8 cellular contexts compared by ENCODE assay signal in the genomic region with DNA sequence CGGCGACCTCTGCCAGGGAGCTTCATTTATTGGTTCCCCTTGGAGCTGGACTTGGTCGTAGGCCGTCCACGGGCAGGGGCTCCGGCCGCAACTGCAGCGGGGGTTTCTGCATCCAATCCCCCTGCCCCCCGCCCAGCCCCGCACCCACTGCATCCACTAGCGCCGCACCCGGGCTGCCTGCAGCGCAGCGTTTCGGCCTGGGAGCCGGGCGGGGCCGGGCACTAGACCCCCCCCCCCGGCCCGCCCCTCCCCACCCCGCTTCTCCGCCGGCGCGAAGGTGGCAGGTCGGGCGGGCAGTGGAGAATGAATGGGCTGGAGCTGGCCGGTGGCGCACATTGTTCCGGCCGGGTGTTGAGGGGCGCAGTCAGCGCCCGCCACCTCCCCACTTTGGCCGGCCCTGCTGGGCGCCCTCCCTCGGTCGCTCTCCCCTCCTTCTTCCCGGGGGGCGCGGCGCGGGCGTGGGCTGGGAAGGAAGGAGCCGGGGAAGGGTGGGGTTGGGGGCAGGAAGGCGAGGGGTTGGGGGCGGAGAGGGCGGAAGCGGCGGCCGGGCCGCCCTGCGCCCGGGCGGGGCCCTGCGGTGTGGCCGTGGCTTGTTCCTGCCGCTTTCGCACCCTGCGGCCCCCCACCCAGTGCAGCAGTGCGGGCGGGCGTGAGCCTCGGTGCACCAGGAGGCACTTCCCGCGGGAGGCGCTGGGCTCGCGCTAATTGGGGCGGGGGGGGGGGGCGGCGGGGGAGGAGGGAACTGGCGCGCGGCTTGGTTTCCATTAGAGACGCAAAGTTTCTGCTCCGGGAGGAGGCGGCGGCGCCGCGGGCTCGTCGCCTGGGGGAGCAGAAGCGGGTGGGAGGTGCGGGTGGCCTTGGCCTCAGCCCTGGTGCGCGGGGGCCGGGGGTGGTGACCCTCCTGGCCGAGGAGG. TPM values are rescaled to one million over a fixed set of nuclear protein-coding genes. Genes with fewer than 3 reads are reported as not detected.
DNase-seq lines count a peak whose midpoint lies in the region; ATAC-seq and TF ChIP-seq lines count a peak whose summit lies in the region.

No MANE protein-coding gene starts in this region.

- ATAC-seq in GM18873 (IDR thresholded peaks at IDR 0.05; ENCODE audit: low FRiP score, unreplicated experiment) (peak; percentile 6), HG03196 (IDR thresholded peaks at IDR 0.05; ENCODE audit: unreplicated experiment) (peak; percentile 35), gastroesophageal sphincter (peak; percentile 40)

- H3K36me3 ChIP-seq in gastroesophageal sphincter (peaks cover 0 to 25% of the 10 kb centered on the region in 2 donors), thymus (ENCODE audit: control insufficient read depth, insufficient read depth) (peaks cover 19% of the 10 kb centered on the region)

- H3K9me3 ChIP-seq in gastroesophageal sphincter (no peaks in the 10 kb centered on the region), thymus (ENCODE audit: control insufficient read depth) (no peaks in the 10 kb centered on the region)

- H3K4me1 ChIP-seq in gastroesophageal sphincter (peaks cover 19 to 50% (median 24%) of the 10 kb centered on the region in 3 donors), thymus (ENCODE audit: control insufficient read depth, insufficient read depth, low read length) (peaks cover 9% of the 10 kb centered on the region)

- H3K27me3 ChIP-seq in gastroesophageal sphincter = no peaks in the 10 kb centered on the region
- H3K27me3 ChIP-seq in thymus (ENCODE audit: control insufficient read depth, insufficient read depth) = no peaks in the 10 kb centered on the region

- 0% methylated on average over 1 to 8 of the region's 91 CpGs for WGBS in gastroesophageal sphincter (ENCODE audit: low coverage in 1 of 2), 2 donors
- WGBS in thymus = under 1% methylated on average over 91 of the region's 91 CpGs

- POLR2A ChIA-PET in RWPE1 (lab: Yijun Ruan, JAX; ENCODE audit: low non-redundant PET) = interaction anchor here (0.7 to 1.9 kb wide), 5 partner anchors 8 to 355 kb away, joined by 3 to 6 read pairs (median 3); no protein-coding TSS in a partner anchor

- no peak for DNase-seq in AG09309 (ENCODE audit: low read depth)
- peak; percentile 70 for DNase-seq in RWPE1 (ENCODE audit: low spot score)
- DNase-seq in activated gamma-delta T cell treated with Interleukin-2 at 50 U/mL for 16 hours = peak; percentile 67
- peak in 44 of 56 donors; percentile 37 to 81 (median 60) for DNase-seq in nucleus accumbens (lab: John Stamatoyannopoulos, UW)

- CTCF ChIA-PET in RWPE1 (lab: Yijun Ruan, JAX) = interaction anchor here (0.6 kb wide), 2 partner anchors 91 to 999 kb away, joined by 3 to 4 read pairs; no protein-coding TSS in a partner anchor

- TF ChIP-seq POLR2A in gastroesophageal sphincter (IDR thresholded peaks at IDR 0.05) = peak; percentile 15 to 31

- TF ChIP-seq CTCF in AG09309 (IDR thresholded peaks at IDR 0.05; ENCODE audit: control insufficient read depth, insufficient read depth, low read depth, low read length, missing control alignments) (no peak), RWPE1 (conservative IDR thresholded peaks at IDR 0.05; ENCODE audit: low read depth) (no peak), gastroesophageal sphincter (IDR thresholded peaks at IDR 0.05) (peak in 1 of 4 experiments; percentile 30)

- TF ChIP-seq EP300 in gastroesophageal sphincter (IDR thresholded peaks at IDR 0.05) = no peak

- H3K4me3 ChIP-seq in AG09309 (ENCODE audit: control insufficient read depth, low read depth, low read length) (peak overlapping the region; percentile 68), gastroesophageal sphincter (peak overlapping the region; percentile 91 to 97), thymus (ENCODE audit: low read length) (peak overlapping the region; percentile 93)

- peak overlapping the region; percentile 88 for H3K27ac ChIP-seq in RWPE1
- H3K27ac ChIP-seq in gastroesophageal sphincter = peak overlapping the region; percentile 91 to 99 (median 94)
- peak overlapping the region; percentile 97 for H3K27ac ChIP-seq in thymus (ENCODE audit: low read depth)

RNA-seq across cellular contexts. Expression of gene CALM1, which starts 0.8 kb away (rescaled TPM):
- 100 to 1,000 TPM; 425 to 902 (median 829) TPM for total RNA-seq in gastroesophageal sphincter
- 302 TPM for polyA plus RNA-seq in thymus
